1 cellular context compared by ENCODE assay signal in the genomic region with DNA sequence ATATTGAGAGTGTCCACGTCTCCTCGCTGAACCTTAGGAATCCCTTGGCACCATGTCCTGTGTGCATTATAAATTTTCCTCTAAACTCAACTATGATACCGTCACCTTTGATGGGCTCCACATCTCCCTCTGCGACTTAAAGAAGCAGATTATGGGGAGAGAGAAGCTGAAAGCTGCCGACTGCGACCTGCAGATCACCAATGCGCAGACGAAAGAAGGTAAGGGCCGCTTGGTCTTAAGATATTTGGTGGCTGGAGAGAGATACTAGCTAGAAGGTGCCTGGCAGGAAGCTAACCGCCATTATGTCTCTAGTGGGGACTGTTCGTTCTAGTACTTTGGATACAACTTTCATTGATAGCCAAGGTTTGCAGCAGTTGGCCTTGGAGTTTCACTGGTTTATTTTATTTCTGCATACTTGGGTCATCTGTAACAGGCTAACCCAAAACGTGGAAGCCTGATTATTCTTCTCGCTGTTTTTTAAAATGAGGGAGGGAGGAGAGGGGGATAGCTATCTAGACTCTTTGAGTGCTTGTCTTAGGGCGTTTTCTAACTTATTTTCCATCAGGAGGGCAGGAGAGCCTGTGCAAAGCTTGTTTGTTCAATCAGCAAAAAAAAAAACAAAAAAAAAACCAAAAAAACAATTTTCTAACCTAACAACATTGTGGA.
TF ChIP-seq lines count a peak whose summit lies in the region.

No MANE protein-coding gene starts in this region.

TF ChIP-seq in HepG2, 621 proteins besides CTCF, POLR2A, EP300 and RAD21 (continued from another document):
- TF ChIP-seq, protein P1, sequence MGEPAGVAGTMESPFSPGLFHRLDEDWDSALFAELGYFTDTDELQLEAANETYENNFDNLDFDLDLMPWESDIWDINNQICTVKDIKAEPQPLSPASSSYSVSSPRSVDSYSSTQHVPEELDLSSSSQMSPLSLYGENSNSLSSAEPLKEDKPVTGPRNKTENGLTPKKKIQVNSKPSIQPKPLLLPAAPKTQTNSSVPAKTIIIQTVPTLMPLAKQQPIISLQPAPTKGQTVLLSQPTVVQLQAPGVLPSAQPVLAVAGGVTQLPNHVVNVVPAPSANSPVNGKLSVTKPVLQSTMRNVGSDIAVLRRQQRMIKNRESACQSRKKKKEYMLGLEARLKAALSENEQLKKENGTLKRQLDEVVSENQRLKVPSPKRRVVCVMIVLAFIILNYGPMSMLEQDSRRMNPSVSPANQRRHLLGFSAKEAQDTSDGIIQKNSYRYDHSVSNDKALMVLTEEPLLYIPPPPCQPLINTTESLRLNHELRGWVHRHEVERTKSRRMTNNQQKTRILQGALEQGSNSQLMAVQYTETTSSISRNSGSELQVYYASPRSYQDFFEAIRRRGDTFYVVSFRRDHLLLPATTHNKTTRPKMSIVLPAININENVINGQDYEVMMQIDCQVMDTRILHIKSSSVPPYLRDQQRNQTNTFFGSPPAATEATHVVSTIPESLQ (CRISPR knock-in tag; conservative IDR thresholded peaks at IDR 0.05) = no peak
- TF ChIP-seq, protein P2, sequence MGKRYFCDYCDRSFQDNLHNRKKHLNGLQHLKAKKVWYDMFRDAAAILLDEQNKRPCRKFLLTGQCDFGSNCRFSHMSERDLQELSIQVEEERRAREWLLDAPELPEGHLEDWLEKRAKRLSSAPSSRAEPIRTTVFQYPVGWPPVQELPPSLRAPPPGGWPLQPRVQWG (CRISPR knock-in tag; IDR thresholded peaks at IDR 0.05; ENCODE audit: borderline replicate concordance, low read depth) = no peak
- TF ChIP-seq NFRKB (IDR thresholded peaks at IDR 0.05) = no peak
- TF ChIP-seq ZFY (CRISPR knock-in tag; IDR thresholded peaks at IDR 0.05) = no peak
- TF ChIP-seq, protein P3, sequence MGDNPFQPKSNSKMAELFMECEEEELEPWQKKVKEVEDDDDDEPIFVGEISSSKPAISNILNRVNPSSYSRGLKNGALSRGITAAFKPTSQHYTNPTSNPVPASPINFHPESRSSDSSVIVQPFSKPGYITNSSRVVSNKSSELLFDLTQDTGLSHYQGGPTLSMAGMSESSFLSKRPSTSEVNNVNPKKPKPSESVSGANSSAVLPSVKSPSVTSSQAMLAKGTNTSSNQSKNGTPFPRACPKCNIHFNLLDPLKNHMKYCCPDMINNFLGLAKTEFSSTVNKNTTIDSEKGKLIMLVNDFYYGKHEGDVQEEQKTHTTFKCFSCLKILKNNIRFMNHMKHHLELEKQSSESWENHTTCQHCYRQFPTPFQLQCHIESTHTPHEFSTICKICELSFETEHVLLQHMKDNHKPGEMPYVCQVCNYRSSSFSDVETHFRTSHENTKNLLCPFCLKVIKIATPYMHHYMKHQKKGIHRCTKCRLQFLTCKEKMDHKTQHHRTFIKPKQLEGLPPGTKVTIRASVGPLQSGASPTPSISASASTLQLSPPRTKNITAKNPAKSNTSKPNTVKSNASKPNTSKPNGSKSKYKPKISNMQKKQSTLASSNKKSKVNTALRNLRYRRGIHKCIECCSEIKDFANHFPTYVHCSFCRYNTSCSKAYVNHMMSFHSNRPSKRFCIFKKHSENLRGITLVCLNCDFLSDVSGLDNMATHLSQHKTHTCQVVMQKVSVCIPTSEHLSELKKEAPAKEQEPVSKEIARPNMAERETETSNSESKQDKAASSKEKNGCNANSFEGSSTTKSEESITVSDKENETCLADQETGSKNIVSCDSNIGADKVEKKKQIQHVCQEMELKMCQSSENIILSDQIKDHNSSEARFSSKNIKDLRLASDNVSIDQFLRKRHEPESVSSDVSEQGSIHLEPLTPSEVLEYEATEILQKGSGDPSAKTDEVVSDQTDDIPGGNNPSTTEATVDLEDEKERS (CRISPR knock-in tag; IDR thresholded peaks at IDR 0.05) = no peak
- no peak for TF ChIP-seq GATAD2A (CRISPR knock-in tag; IDR thresholded peaks at IDR 0.05)
- TF ChIP-seq JARID2 (CRISPR knock-in tag; IDR thresholded peaks at IDR 0.05; ENCODE audit: insufficient replicate concordance) = peak; percentile 2
- no peak for TF ChIP-seq ARID2 (CRISPR knock-in tag; IDR thresholded peaks at IDR 0.05; ENCODE audit: borderline replicate concordance)
- TF ChIP-seq HDAC1 (CRISPR knock-in tag; IDR thresholded peaks at IDR 0.05) = no peak
- TF ChIP-seq, protein P4, sequence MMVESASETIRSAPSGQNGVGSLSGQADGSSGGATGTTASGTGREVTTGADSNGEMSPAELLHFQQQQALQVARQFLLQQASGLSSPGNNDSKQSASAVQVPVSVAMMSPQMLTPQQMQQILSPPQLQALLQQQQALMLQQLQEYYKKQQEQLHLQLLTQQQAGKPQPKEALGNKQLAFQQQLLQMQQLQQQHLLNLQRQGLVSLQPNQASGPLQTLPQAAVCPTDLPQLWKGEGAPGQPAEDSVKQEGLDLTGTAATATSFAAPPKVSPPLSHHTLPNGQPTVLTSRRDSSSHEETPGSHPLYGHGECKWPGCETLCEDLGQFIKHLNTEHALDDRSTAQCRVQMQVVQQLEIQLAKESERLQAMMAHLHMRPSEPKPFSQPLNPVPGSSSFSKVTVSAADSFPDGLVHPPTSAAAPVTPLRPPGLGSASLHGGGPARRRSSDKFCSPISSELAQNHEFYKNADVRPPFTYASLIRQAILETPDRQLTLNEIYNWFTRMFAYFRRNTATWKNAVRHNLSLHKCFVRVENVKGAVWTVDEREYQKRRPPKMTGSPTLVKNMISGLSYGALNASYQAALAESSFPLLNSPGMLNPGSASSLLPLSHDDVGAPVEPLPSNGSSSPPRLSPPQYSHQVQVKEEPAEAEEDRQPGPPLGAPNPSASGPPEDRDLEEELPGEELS (CRISPR knock-in tag; IDR thresholded peaks at IDR 0.05) = no peak
- TF ChIP-seq HDAC2 (CRISPR knock-in tag; IDR thresholded peaks at IDR 0.05) = no peak
- TF ChIP-seq GPN1 (CRISPR knock-in tag; IDR thresholded peaks at IDR 0.05; ENCODE audit: borderline replicate concordance) = no peak
- 0 out of 2 replicates have a peak, but pooled peaks have one; percentile 9 for TF ChIP-seq CREM (IDR thresholded peaks at IDR 0.05)
- no peak for TF ChIP-seq CREM (CRISPR knock-in tag; IDR thresholded peaks at IDR 0.05)
- TF ChIP-seq, protein P5, sequence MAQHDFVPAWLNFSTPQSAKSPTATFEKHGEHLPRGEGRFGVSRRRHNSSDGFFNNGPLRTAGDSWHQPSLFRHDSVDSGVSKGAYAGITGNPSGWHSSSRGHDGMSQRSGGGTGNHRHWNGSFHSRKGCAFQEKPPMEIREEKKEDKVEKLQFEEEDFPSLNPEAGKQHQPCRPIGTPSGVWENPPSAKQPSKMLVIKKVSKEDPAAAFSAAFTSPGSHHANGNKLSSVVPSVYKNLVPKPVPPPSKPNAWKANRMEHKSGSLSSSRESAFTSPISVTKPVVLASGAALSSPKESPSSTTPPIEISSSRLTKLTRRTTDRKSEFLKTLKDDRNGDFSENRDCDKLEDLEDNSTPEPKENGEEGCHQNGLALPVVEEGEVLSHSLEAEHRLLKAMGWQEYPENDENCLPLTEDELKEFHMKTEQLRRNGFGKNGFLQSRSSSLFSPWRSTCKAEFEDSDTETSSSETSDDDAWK (CRISPR knock-in tag; IDR thresholded peaks at IDR 0.05) = no peak
- no peak for TF ChIP-seq RFX5 (IDR thresholded peaks at IDR 0.05; ENCODE audit: low read depth, low read length)
- TF ChIP-seq CEBPB (IDR thresholded peaks at IDR 0.05; ENCODE audit: borderline replicate concordance, low read depth, low read length) = no peak
- TF ChIP-seq, protein P6, sequence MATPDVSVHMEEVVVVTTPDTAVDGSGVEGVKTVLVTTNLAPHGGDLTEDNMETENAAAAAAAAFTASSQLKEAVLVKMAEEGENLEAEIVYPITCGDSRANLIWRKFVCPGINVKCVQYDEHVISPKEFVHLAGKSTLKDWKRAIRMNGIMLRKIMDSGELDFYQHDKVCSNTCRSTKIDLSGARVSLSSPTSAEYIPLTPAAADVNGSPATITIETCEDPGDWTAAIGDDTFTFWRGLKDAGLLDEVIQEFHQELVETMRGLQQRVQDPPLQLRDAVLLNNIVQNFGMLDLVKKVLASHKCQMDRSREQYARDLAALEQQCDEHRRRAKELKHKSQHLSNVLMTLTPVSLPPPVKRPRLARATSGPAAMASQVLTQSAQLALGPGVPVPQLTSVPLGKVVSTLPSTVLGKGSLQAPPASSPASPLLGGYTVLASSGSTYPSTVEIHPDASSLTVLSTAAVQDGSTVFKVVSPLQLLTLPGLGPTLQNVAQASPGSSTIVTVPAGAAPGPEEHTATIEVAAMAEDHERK (CRISPR knock-in tag; IDR thresholded peaks at IDR 0.05; ENCODE audit: low read depth) = no peak
- 0 out of 2 replicates have a peak, but pooled peaks have one; percentile 5 for TF ChIP-seq ZSCAN30 (CRISPR knock-in tag; IDR thresholded peaks at IDR 0.05)
- no peak for TF ChIP-seq SRSF9 (IDR thresholded peaks at IDR 0.05; ENCODE audit: borderline replicate concordance, insufficient read depth, low read depth, low read length, poor library complexity, severe bottlenecking)
- TF ChIP-seq SKI (IDR thresholded peaks at IDR 0.05; ENCODE audit: partially characterized antibody) = no peak
- TF ChIP-seq ZNF567 (CRISPR knock-in tag; IDR thresholded peaks at IDR 0.05; ENCODE audit: borderline replicate concordance) = no peak
- TF ChIP-seq NR2F1 (CRISPR knock-in tag; IDR thresholded peaks at IDR 0.05) = no peak
- no peak for TF ChIP-seq IKZF4 (CRISPR knock-in tag; IDR thresholded peaks at IDR 0.05; ENCODE audit: borderline replicate concordance, low read depth, not compliant biosample characterization)
- TF ChIP-seq TOPORS (CRISPR knock-in tag; IDR thresholded peaks at IDR 0.05) = no peak
- TF ChIP-seq ZBTB7B (CRISPR knock-in tag; IDR thresholded peaks at IDR 0.05) = no peak
- TF ChIP-seq YY1 (IDR thresholded peaks at IDR 0.05; ENCODE audit: insufficient read depth, insufficient replicate concordance, low read depth, low read length) = peak; percentile 32
- no peak for TF ChIP-seq HNRNPLL (IDR thresholded peaks at IDR 0.05; ENCODE audit: low read depth, low read length, poor library complexity, severe bottlenecking)
- TF ChIP-seq ZNF652 (CRISPR knock-in tag; IDR thresholded peaks at IDR 0.05; ENCODE audit: borderline replicate concordance, low read depth) = no peak
- TF ChIP-seq, protein P7, sequence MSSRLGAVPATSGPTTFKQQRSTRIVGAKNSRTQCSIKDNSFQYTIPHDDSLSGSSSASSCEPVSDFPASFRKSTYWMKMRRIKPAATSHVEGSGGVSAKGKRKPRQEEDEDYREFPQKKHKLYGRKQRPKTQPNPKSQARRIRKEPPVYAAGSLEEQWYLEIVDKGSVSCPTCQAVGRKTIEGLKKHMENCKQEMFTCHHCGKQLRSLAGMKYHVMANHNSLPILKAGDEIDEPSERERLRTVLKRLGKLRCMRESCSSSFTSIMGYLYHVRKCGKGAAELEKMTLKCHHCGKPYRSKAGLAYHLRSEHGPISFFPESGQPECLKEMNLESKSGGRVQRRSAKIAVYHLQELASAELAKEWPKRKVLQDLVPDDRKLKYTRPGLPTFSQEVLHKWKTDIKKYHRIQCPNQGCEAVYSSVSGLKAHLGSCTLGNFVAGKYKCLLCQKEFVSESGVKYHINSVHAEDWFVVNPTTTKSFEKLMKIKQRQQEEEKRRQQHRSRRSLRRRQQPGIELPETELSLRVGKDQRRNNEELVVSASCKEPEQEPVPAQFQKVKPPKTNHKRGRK (CRISPR knock-in tag; IDR thresholded peaks at IDR 0.05) = no peak
- TF ChIP-seq ZNF354B (CRISPR knock-in tag; IDR thresholded peaks at IDR 0.05) = 0 out of 2 replicates have a peak, but pooled peaks have one; percentile 26
- no peak for TF ChIP-seq TBP (CRISPR knock-in tag; IDR thresholded peaks at IDR 0.05)
- no peak for TF ChIP-seq MED1 (CRISPR knock-in tag; IDR thresholded peaks at IDR 0.05)
- TF ChIP-seq ZNF557 (CRISPR knock-in tag; IDR thresholded peaks at IDR 0.05) = no peak
- TF ChIP-seq ZKSCAN8 (CRISPR knock-in tag; IDR thresholded peaks at IDR 0.05; ENCODE audit: borderline replicate concordance) = no peak
- no peak for TF ChIP-seq XBP1 (CRISPR knock-in tag; IDR thresholded peaks at IDR 0.05)
- TF ChIP-seq ZNF468 (CRISPR knock-in tag; IDR thresholded peaks at IDR 0.05) = no peak
- TF ChIP-seq, protein P8, sequence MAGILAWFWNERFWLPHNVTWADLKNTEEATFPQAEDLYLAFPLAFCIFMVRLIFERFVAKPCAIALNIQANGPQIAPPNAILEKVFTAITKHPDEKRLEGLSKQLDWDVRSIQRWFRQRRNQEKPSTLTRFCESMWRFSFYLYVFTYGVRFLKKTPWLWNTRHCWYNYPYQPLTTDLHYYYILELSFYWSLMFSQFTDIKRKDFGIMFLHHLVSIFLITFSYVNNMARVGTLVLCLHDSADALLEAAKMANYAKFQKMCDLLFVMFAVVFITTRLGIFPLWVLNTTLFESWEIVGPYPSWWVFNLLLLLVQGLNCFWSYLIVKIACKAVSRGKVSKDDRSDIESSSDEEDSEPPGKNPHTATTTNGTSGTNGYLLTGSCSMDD (CRISPR knock-in tag; IDR thresholded peaks at IDR 0.05) = no peak
- 0 out of 2 replicates have a peak, but pooled peaks have one; percentile 28 for TF ChIP-seq SAP130 (CRISPR knock-in tag; IDR thresholded peaks at IDR 0.05; ENCODE audit: low read depth)
- no peak for TF ChIP-seq ZNF12 (CRISPR knock-in tag; IDR thresholded peaks at IDR 0.05)
- TF ChIP-seq PHF20 (CRISPR knock-in tag; IDR thresholded peaks at IDR 0.05) = no peak
- no peak for TF ChIP-seq PHF5A (CRISPR knock-in tag; IDR thresholded peaks at IDR 0.05; ENCODE audit: low read depth, unreplicated experiment)
- TF ChIP-seq MYNN (CRISPR knock-in tag; IDR thresholded peaks at IDR 0.05; ENCODE audit: low read depth) = no peak
